ENCODE assay signal across 8 cellular contexts in the genomic region with DNA sequence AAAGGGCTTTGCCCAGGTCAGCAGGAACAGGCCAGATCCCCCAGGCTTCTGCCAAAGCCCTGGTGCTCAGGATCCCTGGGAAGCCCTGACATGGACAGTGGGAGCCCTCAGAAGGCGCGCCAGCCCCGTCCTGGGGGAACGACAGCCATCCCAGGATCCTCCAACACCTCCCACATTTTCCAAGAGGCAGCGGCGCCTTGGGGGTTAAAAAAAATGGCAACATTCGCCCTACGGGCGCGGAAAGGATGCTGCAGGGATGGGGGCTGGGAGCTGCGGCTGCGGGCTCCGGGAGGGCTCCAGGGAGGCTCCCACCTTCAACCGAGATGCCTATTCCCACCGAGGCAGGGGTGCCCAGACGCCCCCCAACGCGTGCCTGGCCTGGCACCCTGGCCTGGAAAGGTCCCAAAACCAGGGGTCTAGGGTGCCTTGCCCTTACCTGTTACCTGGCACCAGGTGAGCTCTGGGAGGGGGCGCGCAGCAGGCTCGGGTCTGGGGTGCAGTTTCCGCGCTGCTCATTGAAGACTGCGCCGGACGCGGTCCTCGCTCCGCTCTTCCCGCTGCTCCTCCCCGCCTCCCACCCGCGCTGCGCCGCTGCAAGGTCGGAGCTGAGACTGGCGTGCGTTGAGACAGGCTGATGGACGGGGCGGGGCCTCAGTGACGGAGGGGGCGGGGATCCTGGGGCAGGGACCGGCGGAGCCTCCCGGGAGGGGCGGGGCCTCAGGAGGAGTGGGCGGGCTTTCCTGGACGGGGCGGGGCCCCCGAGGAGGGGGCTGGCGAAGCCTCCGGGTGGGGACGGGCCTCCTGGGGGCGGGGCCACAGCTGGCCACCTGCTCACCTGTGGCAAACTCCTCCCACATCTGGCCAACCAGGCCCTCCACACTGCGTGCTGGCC. TPM values are rescaled to one million over a fixed set of nuclear protein-coding genes. Genes with fewer than 3 reads are reported as not detected.
DNase-seq lines count a peak whose midpoint lies in the region; ATAC-seq and TF ChIP-seq lines count a peak whose summit lies in the region.

A gene (minus strand): TSS at position 613 of the 892 bp plus-strand sequence. CDS start 6,228 bp downstream, outside the sequence.

- H3F3A ChIP-seq in smooth muscle cell (ENCODE audit: low read depth): no peaks in the 10 kb centered on the region

- H3K27me3 Mint-ChIP-seq in activated B cell treated with CpG ODN at 0.5 μM for 24 hours (no peaks in the 10 kb centered on the region), immature natural killer cell (ENCODE audit: low read depth in 3 of 3) (no peaks in the 10 kb centered on the region)

- no peaks in the 10 kb centered on the region for H3K27me3 ChIP-seq in smooth muscle cell (ENCODE audit: low read depth)

- intact Hi-C loops in activated B cell treated with CpG ODN at 0.5 μM for 24 hours (cut with micrococcal nuclease): loop anchor here (1.0 to 2.0 kb wide), 3 partner anchors 8 to 399 kb away; a partner anchor contains a TSS

- H3K27ac ChIP-seq in caudate nucleus (ENCODE audit: low read depth, low read length): peak within 1 kb of the TSS; percentile 2
- no peak within 1 kb of the TSS for H3K27ac ChIP-seq in smooth muscle cell (ENCODE audit: low read depth)

- DNase-seq in GM12865 (ENCODE audit: low read depth) (peak; percentile 91), NCI-H2171 treated with DMSO at 0.1 percent for 48 hours (lab: John Stamatoyannopoulos, UW) (peak; percentile 87), activated B cell treated with CpG ODN at 0.5 μM for 24 hours (peak; percentile 88), caudate nucleus (lab: John Stamatoyannopoulos, UW) (peak in 59 of 61 donors; percentile 24 to 98 (median 87)), immature natural killer cell (peak; percentile 83 to 87 (median 85)), smooth muscle cell (lab: John Stamatoyannopoulos, UW; ENCODE audit: unreplicated experiment) (peak; percentile 84)

- peak; percentile 56 for ATAC-seq in HG02973 (IDR thresholded peaks at IDR 0.05; ENCODE audit: unreplicated experiment)
- peak; percentile 99 for ATAC-seq in activated B cell treated with CpG ODN at 0.5 μM for 24 hours (ENCODE audit: low read depth)
- ATAC-seq in HG02840 (IDR thresholded peaks at IDR 0.05; ENCODE audit: low FRiP score, unreplicated experiment): no peak

- peak within 1 kb of the TSS; percentile 4 for H3K9ac ChIP-seq in smooth muscle cell (ENCODE audit: low read depth)

- no peaks in the 10 kb centered on the region for H4K20me1 ChIP-seq in smooth muscle cell (ENCODE audit: low read depth)

- H3K27ac Mint-ChIP-seq in activated B cell treated with CpG ODN at 0.5 μM for 24 hours (peak within 1 kb of the TSS; percentile 32), immature natural killer cell (peak within 1 kb of the TSS in 4 of 6 donors; percentile 2 to 80 (median 74))

- H3K9me3 ChIP-seq in smooth muscle cell (replicated peaks; ENCODE audit: low read depth): no peaks in the 10 kb centered on the region

- H3K36me3 ChIP-seq in smooth muscle cell (ENCODE audit: low read depth): no peaks in the 10 kb centered on the region

- H3K4me3 ChIP-seq in GM12865 (ENCODE audit: low read depth, low read length): peak within 1 kb of the TSS; percentile 22
- H3K4me3 ChIP-seq in smooth muscle cell: peak within 1 kb of the TSS; percentile 61

- H3K36me3 Mint-ChIP-seq in activated B cell treated with CpG ODN at 0.5 μM for 24 hours (ENCODE audit: low read depth) (no peaks in the 10 kb centered on the region), immature natural killer cell (no peaks in the 10 kb centered on the region)

- TF ChIP-seq CTCF in GM12865 (IDR thresholded peaks at IDR 0.05; ENCODE audit: insufficient read depth, low read depth, low read length, missing control alignments): no peak
- TF ChIP-seq CTCF in activated B cell treated with CpG ODN at 0.5 μM for 24 hours (IDR thresholded peaks at IDR 0.05): no peak
- TF ChIP-seq CTCF in smooth muscle cell (IDR thresholded peaks at IDR 0.05; ENCODE audit: borderline replicate concordance, insufficient read depth, poor library complexity, severe bottlenecking): no peak

- peak within 1 kb of the TSS; percentile 87 for H3K4me2 ChIP-seq in smooth muscle cell

- H2AFZ ChIP-seq in smooth muscle cell (ENCODE audit: low read depth): peak within 1 kb of the TSS; percentile 59

- peaks cover 10% of the 10 kb centered on the region for H3K4me1 ChIP-seq in smooth muscle cell (ENCODE audit: low read depth)

- POLR2A ChIA-PET in activated B cell treated with CpG ODN at 0.5 μM for 24 hours (lab: Charles Lee): interaction anchor here (0.5 to 3.8 kb wide), 18 partner anchors 9 to 268 kb away, joined by 3 to 33 read pairs (median 4); a partner anchor contains a TSS

- H3K4me3 Mint-ChIP-seq in activated B cell treated with CpG ODN at 0.5 μM for 24 hours: peak within 1 kb of the TSS; percentile 69
- peak within 1 kb of the TSS; percentile 62 to 78 (median 68) for H3K4me3 Mint-ChIP-seq in immature natural killer cell

- CTCF ChIA-PET in activated B cell treated with CpG ODN at 0.5 μM for 24 hours (lab: Charles Lee): interaction anchor here (0.6 to 1.5 kb wide), 3 partner anchors 101 to 959 kb away, joined by 3 to 4 read pairs (median 3); no protein-coding TSS in a partner anchor

- WGBS in smooth muscle cell (ENCODE audit: low lambda C conversion rate): 3% methylated on average over 33 of the region's 55 CpGs

- H3K79me2 ChIP-seq in smooth muscle cell (ENCODE audit: low read depth): no peaks in the 10 kb centered on the region

- no peaks in the 10 kb centered on the region for H3K9me3 Mint-ChIP-seq in activated B cell treated with CpG ODN at 0.5 μM for 24 hours
- H3K9me3 Mint-ChIP-seq in immature natural killer cell: no peaks in the 10 kb centered on the region

- peaks cover 10% of the 10 kb centered on the region for H3K4me1 Mint-ChIP-seq in activated B cell treated with CpG ODN at 0.5 μM for 24 hours
- peaks cover 6 to 11% of the 10 kb centered on the region in 2 donors for H3K4me1 Mint-ChIP-seq in immature natural killer cell

RNA-seq across cellular contexts. Expression of the gene that starts here (rescaled TPM):
- 2.0 and 4.6 TPM in 2 replicates for total RNA-seq in activated B cell treated with CpG ODN at 0.5 μM for 24 hours
- under 1 TPM in 2 of 3 donors, not detected in 1; 0.31 to 0.44 TPM for polyA plus RNA-seq in immature natural killer cell
- total RNA-seq in smooth muscle cell: 4.4 and 8.2 TPM in 2 replicates
- 7.4 and 8.0 TPM in 2 replicates for polyA plus RNA-seq in smooth muscle cell

Comparison
In these comparisons a context has a peak if more than half of its experiments do, and no peak if none do; other contexts are left out.
1. Peak in DNase-seq in immature natural killer cell; RNA of the gene not detected or under 1 TPM.